ENCODE assay signal across 26 cellular contexts in genomic region chr2:173415663-173416469, GRCh38.
DNase-seq lines count a peak whose midpoint lies in the region; ATAC-seq and TF ChIP-seq lines count a peak whose summit lies in the region.
"Had no signal": no experiment of that assay in that cellular context is flagged by ENCODE, and none has a peak within 500 bp of the region (broad histone marks: within the 10 kb centered on the region; RNA-seq: fewer than 3 reads in every experiment).

No MANE protein-coding gene starts in this region.

- H4K20me1 ChIP-seq in GM23248 (ENCODE audit: insufficient read depth) = no peaks in the 10 kb centered on the region

- H3K36me3 Mint-ChIP-seq in neural crest cell (ENCODE audit: low read depth) = no peaks in the 10 kb centered on the region
- H3K36me3 Mint-ChIP-seq in stimulated activated naive B cell treated with anti-CD40 and anti-IgM and Interleukin-4, amounts not matched to agents 10 μg/mL and 1 μg/mL and 100 μg/mL, for 72 hours = no peaks in the 10 kb centered on the region
- H3K36me3 Mint-ChIP-seq: activated CD8-positive, alpha-beta memory T cell treated with anti-CD3 and anti-CD28 coated beads, Interleukin-2, amount 10 ng/mL, durations not matched to agents 7 days and 5 days; IgD-negative memory B cell had no signal

- peak overlapping the region; percentile 3 for H3K4me3 Mint-ChIP-seq in neural crest cell
- no peak overlapping the region for H3K4me3 Mint-ChIP-seq in stimulated activated naive B cell treated with anti-CD40 and anti-IgM and Interleukin-4, amounts not matched to agents 10 μg/mL and 1 μg/mL and 100 μg/mL, for 72 hours
- H3K4me3 Mint-ChIP-seq: activated CD4-positive, alpha-beta T cell treated with anti-CD3 and anti-CD28 coated beads for 36 hours; activated CD8-positive, alpha-beta memory T cell treated with anti-CD3 and anti-CD28 coated beads, Interleukin-2, amount 10 ng/mL, durations not matched to agents 7 days and 5 days; activated T-cell treated with anti-CD3 and anti-CD28 coated beads, Interleukin-2, amount 50 U/mL, for 72 hours; B cell; IgD-negative memory B cell; T-helper 17 cell had no signal

- no peaks in the 10 kb centered on the region for H3F3A ChIP-seq in GM23248 (ENCODE audit: insufficient read depth)

- DNase-seq in D341Med (ENCODE audit: low spot score) (peak; percentile 79), NCI-H446 (lab: John Stamatoyannopoulos, UW) (peak; percentile 40 to 62), neural crest cell (ENCODE audit: low read depth, low spot score) (no peak), GM23248 (no peak), activated gamma-delta T cell treated with Interleukin-2 at 50 U/mL for 16 hours (no peak), anterior cingulate cortex (lab: John Stamatoyannopoulos, UW) (no peak)
- no peak for DNase-seq in stimulated activated naive B cell treated with anti-CD40 and anti-IgM and Interleukin-4, amounts not matched to agents 10 μg/mL and 1 μg/mL and 100 μg/mL, for 72 hours
- DNase-seq: activated CD4-positive, alpha-beta T cell treated with anti-CD3 and anti-CD28 coated beads for 36 hours; activated CD8-positive, alpha-beta memory T cell treated with anti-CD3 and anti-CD28 coated beads, Interleukin-2, amount 10 ng/mL, durations not matched to agents 7 days and 5 days; activated naive CD4-positive, alpha-beta T cell treated with anti-CD3 and anti-CD28 coated beads, Interleukin-2, amount 50 U/mL, for 16 hours; activated T-cell treated with anti-CD3 and anti-CD28 coated beads, Interleukin-2, amount 50 U/mL, for 72 hours; colonic mucosa; head of caudate nucleus; NCI-H1105; NCI-H2081 treated with DMSO at 0.1 percent for 48 hours; NCI-H526; occipital lobe; small intestine; stimulated activated CD4-positive, alpha-beta T cell treated with anti-CD3 and anti-CD28 coated beads, Interleukin-1b, Interleukin-23, amount 100 ng/mL, for 48 hours; T-helper 17 cell; upper lobe of right lung had no signal

- H3K9me3 ChIP-seq in ectodermal cell (ENCODE audit: control insufficient read depth, low read length) (no peaks in the 10 kb centered on the region), GM23248 (ENCODE audit: low read depth) (no peaks in the 10 kb centered on the region)
- H3K9me3 ChIP-seq: colonic mucosa, upper lobe of right lung had no signal

- no peaks in the 10 kb centered on the region for H3K79me2 ChIP-seq in GM23248 (ENCODE audit: insufficient read depth)

- TF ChIP-seq CTCF in neural crest cell (conservative IDR thresholded peaks at IDR 0.05) = no peak

- WGBS in ectodermal cell, 2 experiments = 58 to 72% methylated on average over 23 to 25 of the region's 25 CpGs
- 32 to 33% methylated on average over 25 of the region's 25 CpGs for WGBS in GM23248 (ENCODE audit: low coverage in 1 of 2, low lambda C conversion rate in 2 of 2, missing lambda C conversion rate in 2 of 2), 2 experiments

- no peaks in the 10 kb centered on the region for H3K9me2 ChIP-seq in GM23248 (ENCODE audit: insufficient read depth)

- no peak overlapping the region for H3K4me3 ChIP-seq in ectodermal cell (ENCODE audit: insufficient read depth, low read depth, low read length)
- H3K4me3 ChIP-seq in GM23248 = no peak overlapping the region
- H3K4me3 ChIP-seq: colonic mucosa, GM12878, SK-N-MC, upper lobe of right lung had no signal

- peaks cover 32% of the 10 kb centered on the region for H3K4me1 Mint-ChIP-seq in neural crest cell
- no peaks in the 10 kb centered on the region for H3K4me1 Mint-ChIP-seq in stimulated activated naive B cell treated with anti-CD40 and anti-IgM and Interleukin-4, amounts not matched to agents 10 μg/mL and 1 μg/mL and 100 μg/mL, for 72 hours
- H3K4me1 Mint-ChIP-seq: activated CD4-positive, alpha-beta T cell treated with anti-CD3 and anti-CD28 coated beads for 36 hours; activated CD8-positive, alpha-beta memory T cell treated with anti-CD3 and anti-CD28 coated beads, Interleukin-2, amount 10 ng/mL, durations not matched to agents 7 days and 5 days; B cell; IgD-negative memory B cell had no signal

- in situ Hi-C loops in GM23248 (cut with MboI) = loop anchor here (25.0 kb wide), 2 partner anchors 646 to 921 kb away; partner anchors contain the start of gene SP9

- H3K4me1 ChIP-seq in ectodermal cell (ENCODE audit: control insufficient read depth, insufficient read depth, low read length) = no peaks in the 10 kb centered on the region
- no peaks in the 10 kb centered on the region for H3K4me1 ChIP-seq in GM23248 (ENCODE audit: insufficient read depth)
- H3K4me1 ChIP-seq: colonic mucosa, upper lobe of right lung had no signal

- no peak overlapping the region for H2AFZ ChIP-seq in GM23248

- H3K27ac Mint-ChIP-seq in neural crest cell (ENCODE audit: unreplicated experiment) = peak overlapping the region; percentile 85
- no peak overlapping the region for H3K27ac Mint-ChIP-seq in stimulated activated naive B cell treated with anti-CD40 and anti-IgM and Interleukin-4, amounts not matched to agents 10 μg/mL and 1 μg/mL and 100 μg/mL, for 72 hours
- H3K27ac Mint-ChIP-seq: activated CD4-positive, alpha-beta T cell treated with anti-CD3 and anti-CD28 coated beads for 36 hours; activated CD8-positive, alpha-beta memory T cell treated with anti-CD3 and anti-CD28 coated beads, Interleukin-2, amount 10 ng/mL, durations not matched to agents 7 days and 5 days; activated T-cell treated with anti-CD3 and anti-CD28 coated beads, Interleukin-2, amount 50 U/mL, for 72 hours; B cell; T-helper 17 cell had no signal

- no peak overlapping the region for H3K9ac ChIP-seq in GM23248

- no peaks in the 10 kb centered on the region for H3K27me3 ChIP-seq in ectodermal cell (ENCODE audit: control insufficient read depth, insufficient read depth, low read length, poor library complexity, severe bottlenecking)
- peaks cover 24% of the 10 kb centered on the region for H3K27me3 ChIP-seq in GM23248 (replicated peaks; ENCODE audit: insufficient read depth)
- H3K27me3 ChIP-seq: colonic mucosa had no signal

- H3K27me3 Mint-ChIP-seq in neural crest cell (ENCODE audit: low read depth) = peaks cover 1% of the 10 kb centered on the region
- H3K27me3 Mint-ChIP-seq in stimulated activated naive B cell treated with anti-CD40 and anti-IgM and Interleukin-4, amounts not matched to agents 10 μg/mL and 1 μg/mL and 100 μg/mL, for 72 hours = peaks cover 28 to 30% of the 10 kb centered on the region in 2 donors

- no peaks in the 10 kb centered on the region for H3K9me3 Mint-ChIP-seq in neural crest cell
- no peaks in the 10 kb centered on the region for H3K9me3 Mint-ChIP-seq in stimulated activated naive B cell treated with anti-CD40 and anti-IgM and Interleukin-4, amounts not matched to agents 10 μg/mL and 1 μg/mL and 100 μg/mL, for 72 hours
- H3K9me3 Mint-ChIP-seq: activated T-cell treated with anti-CD3 and anti-CD28 coated beads, Interleukin-2, amount 50 U/mL, for 72 hours had no signal

- H3K27ac ChIP-seq in ectodermal cell (ENCODE audit: insufficient read depth, low read depth, low read length, poor library complexity, severe bottlenecking) (peak overlapping the region; percentile 78), GM23248 (no peak overlapping the region)
- H3K27ac ChIP-seq: colonic mucosa, SK-N-MC, upper lobe of right lung had no signal

- H3K4me2 ChIP-seq in GM23248 (ENCODE audit: unreplicated experiment) = no peak overlapping the region

- ATAC-seq in stimulated activated naive B cell treated with anti-CD40 and anti-IgM and Interleukin-4, amounts not matched to agents 10 μg/mL and 1 μg/mL and 100 μg/mL, for 72 hours (replicated peaks) = no peak
- ATAC-seq: activated CD4-positive, alpha-beta T cell treated with anti-CD3 and anti-CD28 coated beads for 36 hours; activated CD8-positive, alpha-beta memory T cell treated with anti-CD3 and anti-CD28 coated beads, Interleukin-2, amount 10 ng/mL, durations not matched to agents 7 days and 5 days; activated T-cell treated with anti-CD3 and anti-CD28 coated beads, Interleukin-2, amount 50 U/mL, for 72 hours; GM12878; T-helper 17 cell; upper lobe of right lung had no signal

- no peaks in the 10 kb centered on the region for H3K36me3 ChIP-seq in ectodermal cell (ENCODE audit: control insufficient read depth, insufficient read depth, low read length)
- no peaks in the 10 kb centered on the region for H3K36me3 ChIP-seq in GM23248 (ENCODE audit: low read depth)
- H3K36me3 ChIP-seq: colonic mucosa, upper lobe of right lung had no signal

Comparison
In these comparisons a context has a peak if more than half of its experiments do, and no peak if none do; other contexts are left out.
1. DNase-seq: peak in D341Med (single experiment) and NCI-H446 (2 of 2); none in neural crest cell (single experiment), GM23248 (single experiment), activated gamma-delta T cell treated with Interleukin-2 at 50 U/mL for 16 hours (single experiment), anterior cingulate cortex (0 of 58) and stimulated activated naive B cell treated with anti-CD40 and anti-IgM and Interleukin-4, amounts not matched to agents 10 μg/mL and 1 μg/mL and 100 μg/mL, for 72 hours (single experiment).